29 cellular contexts compared by ENCODE assay signal in genomic region chr11:59658036-59658435, GRCh38. TPM values are rescaled to one million over a fixed set of nuclear protein-coding genes. Genes with fewer than 3 reads are reported as not detected.
"Had no signal": no experiment of that assay in that cellular context is flagged by ENCODE, and none has a peak within 500 bp of the region (broad histone marks: within the 10 kb centered on the region; RNA-seq: fewer than 3 reads in every experiment).

No MANE protein-coding gene starts in this region.

- H3K4me3 ChIP-seq: Peyer's patch, SJSA1 had no signal

- H3K27me3 Mint-ChIP-seq: activated CD4-positive, alpha-beta memory T cell treated with anti-CD3 and anti-CD28 coated beads for 36 hours; activated naive CD8-positive, alpha-beta T cell treated with anti-CD3 and anti-CD28 coated beads for 36 hours had no signal

- H3K27ac Mint-ChIP-seq: activated CD4-positive, alpha-beta memory T cell treated with anti-CD3 and anti-CD28 coated beads for 36 hours; activated naive CD8-positive, alpha-beta T cell treated with anti-CD3 and anti-CD28 coated beads for 36 hours; activated T-helper 1 cell treated with anti-CD3 and anti-CD28 coated beads, Interleukin-12 subunit alpha, Interleukin-12 subunit beta, Interleukin-2, Interleukin-4 antibody, amounts not matched to agents 30 ng/mL and 10 ng/mL and 1 ng/mL, durations not matched to agents 14 hours and 24 hours and 36 hours; T-helper 1 cell treated with Interleukin-12 subunit alpha and Interleukin-12 subunit beta and Interleukin-4 antibody, amounts not matched to agents 30 μg/mL and 1 μg/mL, for 36 hours; T-helper 2 cell treated with Interferon-gamma antibody and Interleukin-4, amounts not matched to agents 5 μg/mL and 100 μg/mL, for 36 hours had no signal

- H3K9me3 Mint-ChIP-seq: activated CD4-positive, alpha-beta memory T cell treated with anti-CD3 and anti-CD28 coated beads for 36 hours; activated naive CD8-positive, alpha-beta T cell treated with anti-CD3 and anti-CD28 coated beads for 36 hours; activated T-helper 1 cell treated with anti-CD3 and anti-CD28 coated beads, Interleukin-12 subunit alpha, Interleukin-12 subunit beta, Interleukin-2, Interleukin-4 antibody, amounts not matched to agents 30 ng/mL and 10 ng/mL and 1 ng/mL, durations not matched to agents 14 hours and 24 hours and 36 hours; T-helper 1 cell treated with Interleukin-12 subunit alpha and Interleukin-12 subunit beta and Interleukin-4 antibody, amounts not matched to agents 30 μg/mL and 1 μg/mL, for 36 hours; T-helper 2 cell treated with Interferon-gamma antibody and Interleukin-4, amounts not matched to agents 5 μg/mL and 100 μg/mL, for 36 hours had no signal

- DNase-seq: activated CD4-positive, alpha-beta memory T cell treated with anti-CD3 and anti-CD28 coated beads for 36 hours; activated CD4-positive, alpha-beta T cell treated with anti-CD3 and anti-CD28 coated beads, Interleukin-2, amount 50 U/mL, for 1 hour; activated CD8-positive, alpha-beta memory T cell treated with anti-CD3 and anti-CD28 coated beads, Interleukin-2, amount 50 U/mL, for 4 hours; activated gamma-delta T cell treated with Interleukin-2 at 50 U/mL for 16 hours; activated naive CD4-positive, alpha-beta T cell treated with anti-CD3 and anti-CD28 coated beads, Interleukin-2, amount 50 U/mL, for 16 hours; activated naive CD8-positive, alpha-beta T cell treated with anti-CD3 and anti-CD28 coated beads for 36 hours; activated T-cell treated with anti-CD3 and anti-CD28 coated beads for 4 hours; amniotic stem cell; aorta; brain microvascular endothelial cell; Karpas-422; KBM-7; NCI-H1105; NCI-H1417 treated with DMSO at 0.1 percent for 48 hours; NCI-H1694; NCI-H2029; NCI-H345; NCI-H524 treated with DMSO at 0.1 percent for 48 hours; PC-3; Peyer's patch; RPMI8226; SHP77 treated with DMSO at 0.1 percent for 48 hours; SK-N-SH had no signal

- H3K4me3 Mint-ChIP-seq: activated CD4-positive, alpha-beta memory T cell treated with anti-CD3 and anti-CD28 coated beads for 36 hours; activated naive CD8-positive, alpha-beta T cell treated with anti-CD3 and anti-CD28 coated beads for 36 hours; activated T-helper 1 cell treated with anti-CD3 and anti-CD28 coated beads, Interleukin-12 subunit alpha, Interleukin-12 subunit beta, Interleukin-2, Interleukin-4 antibody, amounts not matched to agents 30 ng/mL and 10 ng/mL and 1 ng/mL, durations not matched to agents 14 hours and 24 hours and 36 hours; T-helper 1 cell treated with Interleukin-12 subunit alpha and Interleukin-12 subunit beta and Interleukin-4 antibody, amounts not matched to agents 30 μg/mL and 1 μg/mL, for 36 hours; T-helper 2 cell treated with Interferon-gamma antibody and Interleukin-4, amounts not matched to agents 5 μg/mL and 100 μg/mL, for 36 hours had no signal

RNA-seq across cellular contexts. Expression of gene OR10V1, which starts 55.6 kb away (rescaled TPM):
- total RNA-seq: activated CD4-positive, alpha-beta memory T cell treated with anti-CD3 and anti-CD28 coated beads for 36 hours; activated naive CD8-positive, alpha-beta T cell treated with anti-CD3 and anti-CD28 coated beads for 36 hours; activated T-helper 1 cell treated with anti-CD3 and anti-CD28 coated beads, Interleukin-12 subunit alpha, Interleukin-12 subunit beta, Interleukin-2, Interleukin-4 antibody, amounts not matched to agents 30 ng/mL and 10 ng/mL and 1 ng/mL, durations not matched to agents 14 hours and 24 hours and 36 hours; aorta; MCF 10A; NCI-H460; PC-3; Peyer's patch; SJSA1 had no signal
